In the genomic region with DNA sequence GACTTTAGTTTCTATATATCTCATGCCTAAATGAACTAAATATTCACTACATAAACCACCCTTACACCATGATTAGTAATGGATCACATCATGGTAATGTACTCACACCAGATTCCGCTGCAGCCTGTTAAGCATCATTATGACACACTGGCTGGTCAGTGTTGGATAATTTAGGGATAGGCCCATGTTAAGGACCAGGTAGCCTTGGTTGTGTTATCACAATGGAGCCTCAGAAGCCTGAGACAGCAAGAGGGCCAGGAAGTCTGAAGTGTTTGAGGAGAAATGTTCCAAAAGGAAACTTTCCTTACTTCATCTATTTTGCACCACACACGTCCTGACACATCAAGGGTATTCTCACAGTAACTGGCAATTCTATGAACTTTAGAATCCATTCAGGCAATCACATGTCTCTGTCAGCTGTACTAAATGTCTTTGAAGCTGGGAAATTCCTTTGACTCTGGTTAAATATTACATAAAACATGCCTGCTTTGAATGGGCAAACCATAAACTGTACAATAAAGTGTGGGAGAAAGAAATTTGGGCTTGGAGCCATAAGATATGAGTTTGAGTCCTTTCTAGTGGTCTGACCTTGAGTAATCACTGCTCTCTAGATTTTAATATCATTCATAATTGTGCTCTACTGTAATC, we compare ENCODE assay signal across 11 cellular contexts.
DNase-seq lines count a peak whose midpoint lies in the region; ATAC-seq, FAIRE-seq and TF ChIP-seq lines count a peak whose summit lies in the region.
"Had no signal": no experiment of that assay in that cellular context is flagged by ENCODE, and none has a peak within 500 bp of the region (broad histone marks: within the 10 kb centered on the region; RNA-seq: fewer than 3 reads in every experiment).

No MANE protein-coding gene starts in this region.

- no peaks in the 10 kb centered on the region for H3K79me2 ChIP-seq in hepatocyte

- H3K36me3 ChIP-seq in SJCRH30 (no peaks in the 10 kb centered on the region), hepatocyte (replicated peaks; ENCODE audit: insufficient read depth, low read depth) (no peaks in the 10 kb centered on the region), pancreas (no peaks in the 10 kb centered on the region)
- H3K36me3 ChIP-seq: gastroesophageal sphincter had no signal

- in situ Hi-C loops in GM13977 (cut with MboI; ENCODE audit: low pct_unique_long_range_greater_than_20kb, low sequenced_read_pairs, unreplicated experiment), result no loop called here

- H2AFZ ChIP-seq in hepatocyte, result no peak overlapping the region

- H3K4me1 ChIP-seq in SJCRH30 (no peaks in the 10 kb centered on the region; the same call in 1 of the 2 replicates), hepatocyte (ENCODE audit: insufficient read depth) (peaks cover 47% of the 10 kb centered on the region), pancreas (peaks cover 9 to 18% (median 14%) of the 10 kb centered on the region in 3 donors)
- H3K4me1 ChIP-seq: gastroesophageal sphincter had no signal

- TF ChIP-seq CTCF in hepatocyte (IDR thresholded peaks at IDR 0.05; ENCODE audit: poor library complexity), result no peak
- no peak for TF ChIP-seq CTCF in pancreas (IDR thresholded peaks at IDR 0.05)
- no peak for TF ChIP-seq CTCF in GM13977 (IDR thresholded peaks at IDR 0.05; ENCODE audit: extremely low read depth, insufficient read depth, missing control alignments)

- WGBS in hepatocyte (ENCODE audit: low lambda C conversion rate, missing lambda C conversion rate), result 55% methylated on average over 2 of the region's 2 CpGs
- WGBS in pancreas, 2 donors, result 47 to 50% methylated on average over 2 of the region's 2 CpGs

- H4K20me1 ChIP-seq in hepatocyte (ENCODE audit: insufficient read depth, poor library complexity, severe bottlenecking), result no peaks in the 10 kb centered on the region

- DNase-seq in GM19239 (ENCODE audit: insufficient read length, low spot score), result no peak
- peak in 1 of 2 experiments; percentile 5 for DNase-seq in SJCRH30
- DNase-seq in hepatocyte (ENCODE audit: low spot score), result peak; percentile 60
- peak in 1 of 6 donors; percentile 17 for DNase-seq in pancreas
- DNase-seq in GM13977 (ENCODE audit: low spot score), result no peak
- no peak for DNase-seq in NCI-H2196 (lab: John Stamatoyannopoulos, UW; ENCODE audit: unreplicated experiment)
- DNase-seq in NCI-H1048 (lab: John Stamatoyannopoulos, UW), result no peak
- DNase-seq: NCI-H2171 treated with DMSO at 0.1 percent for 48 hours had no signal

- no peaks in the 10 kb centered on the region for H3K9me2 ChIP-seq in hepatocyte (replicated peaks; ENCODE audit: insufficient read depth)

- H3K9me3 ChIP-seq in SJCRH30 (replicated peaks), result no peaks in the 10 kb centered on the region
- H3K9me3 ChIP-seq in hepatocyte (ENCODE audit: low read depth), result no peaks in the 10 kb centered on the region
- H3K9me3 ChIP-seq in pancreas, result no peaks in the 10 kb centered on the region
- H3K9me3 ChIP-seq: gastroesophageal sphincter had no signal

- H3K27me3 ChIP-seq in SJCRH30, result no peaks in the 10 kb centered on the region
- no peaks in the 10 kb centered on the region for H3K27me3 ChIP-seq in hepatocyte
- H3K27me3 ChIP-seq in pancreas, result no peaks in the 10 kb centered on the region
- H3K27me3 ChIP-seq: gastroesophageal sphincter had no signal

- H3K4me3 ChIP-seq in SJCRH30 (no peak overlapping the region), hepatocyte (no peak overlapping the region), pancreas (no peak overlapping the region)
- H3K4me3 ChIP-seq: coronary artery, gastroesophageal sphincter had no signal

- FAIRE-seq in GM19239 (lab: Jason Lieb, UNC), result peak; percentile 39
- FAIRE-seq in pancreas (lab: Jason Lieb, UNC), result no peak

- peak overlapping the region; percentile 15 for H3K4me2 ChIP-seq in hepatocyte

- H3K27ac ChIP-seq in SJCRH30 (peak overlapping the region; percentile 5; the same call in 1 of the 2 replicates), hepatocyte (peak overlapping the region; percentile 91), pancreas (peak overlapping the region; percentile 20 to 82 (median 70))
- H3K27ac ChIP-seq: coronary artery, gastroesophageal sphincter had no signal

- intact Hi-C loops in pancreas (cut with DNase I), result no loop called here

- ATAC-seq in pancreas (peak; percentile 79 to 90 (median 86)), GM21423 (IDR thresholded peaks at IDR 0.05; ENCODE audit: unreplicated experiment) (no peak)
- ATAC-seq: gastroesophageal sphincter had no signal

Comparison
In these comparisons a context has a peak if more than half of its experiments do, and no peak if none do; other contexts are left out.
1. H3K27ac ChIP-seq: peak in every context shown above with its lines; median percentile 91 in hepatocyte; 70 in pancreas; 5 in SJCRH30.